1 cellular context compared by ENCODE assay signal in genomic region chr16:30063278-30063892, GRCh38.
A peak's percentile ranks its signal among the peaks of the same experiment; 100 is the strongest.
TF ChIP-seq lines count a peak whose summit lies in the region.

No MANE protein-coding gene starts in this region.

TF ChIP-seq in K562, 482 proteins besides CTCF, POLR2A, EP300 and RAD21:
- peak; percentile 3 for TF ChIP-seq KDM5B (IDR thresholded peaks at IDR 0.05; ENCODE audit: insufficient replicate concordance, low read depth, low read length)
- no peak for TF ChIP-seq GTF2E2 (tag; IDR thresholded peaks at IDR 0.05)
- TF ChIP-seq ZNF24 (IDR thresholded peaks at IDR 0.05), result peak; percentile 90
- no peak for TF ChIP-seq AFF1 (IDR thresholded peaks at IDR 0.05; ENCODE audit: low read depth in 1 of 2, partially characterized antibody in 2 of 2)
- peak; percentile 34; the same call in 1 of the 2 replicates for TF ChIP-seq BCOR (IDR thresholded peaks at IDR 0.05)
